ENCODE assay signal across 10 cellular contexts in the genomic region with DNA sequence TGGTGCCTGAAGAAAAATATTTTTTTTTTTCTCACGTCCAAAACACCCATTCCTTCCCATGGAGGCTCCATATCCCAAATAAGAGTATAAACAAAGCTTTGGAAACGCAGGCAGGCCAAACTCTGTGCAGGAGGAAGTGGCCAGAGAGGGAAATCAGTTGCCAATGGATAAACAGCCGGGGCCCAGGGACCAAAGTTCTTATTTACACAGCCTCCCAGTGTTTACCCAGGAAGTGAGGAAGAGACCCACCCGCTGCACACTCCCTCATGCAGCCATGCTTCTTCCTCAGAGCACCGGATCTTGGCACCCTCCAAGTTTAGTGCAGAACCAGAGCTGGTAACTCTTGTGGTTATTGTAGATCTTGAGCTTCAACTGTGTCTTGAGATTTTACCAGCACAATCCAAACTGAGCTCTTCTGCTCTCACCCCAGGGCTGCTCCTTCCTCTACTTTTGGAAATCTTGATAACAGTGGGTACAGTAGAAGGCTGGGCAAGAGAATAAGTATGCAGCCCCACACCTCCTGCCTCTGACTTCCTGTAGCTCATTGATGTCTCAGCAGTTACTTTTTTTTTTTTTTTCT. TPM values are rescaled to one million over a fixed set of nuclear protein-coding genes. Genes with fewer than 3 reads are reported as not detected.
DNase-seq lines count a peak whose midpoint lies in the region; ATAC-seq and TF ChIP-seq lines count a peak whose summit lies in the region.
"Had no signal": no experiment of that assay in that cellular context is flagged by ENCODE, and none has a peak within 500 bp of the region (broad histone marks: within the 10 kb centered on the region; RNA-seq: fewer than 3 reads in every experiment).

No MANE protein-coding gene starts in this region.

- POLR2A ChIA-PET in activated CD4-positive, alpha-beta T cell treated with anti-CD3 and anti-CD28 coated beads for 36 hours (lab: Charles Lee): interaction anchor here (0.6 to 1.1 kb wide), 4 partner anchors 11 to 41 kb away, joined by 3 to 7 read pairs (median 4); a partner anchor contains a TSS

- H3K27me3 Mint-ChIP-seq in activated CD4-positive, alpha-beta T cell treated with anti-CD3 and anti-CD28 coated beads for 36 hours: no peaks in the 10 kb centered on the region

- TF ChIP-seq CTCF in Peyer's patch (IDR thresholded peaks at IDR 0.05) (no peak), gastrocnemius medialis (IDR thresholded peaks at IDR 0.05 in 4 of 5, conservative IDR thresholded peaks at IDR 0.05 in 1 of 5) (no peak), GM13976 (IDR thresholded peaks at IDR 0.05; ENCODE audit: borderline replicate concordance, control extremely low read depth, extremely low read depth, insufficient read depth, missing control alignments) (no peak)

- H3K27ac ChIP-seq in Peyer's patch: peak overlapping the region; percentile 68 to 82 (median 71)
- H3K27ac ChIP-seq in rectal smooth muscle tissue (ENCODE audit: low read depth, low read length): no peak overlapping the region
- H3K27ac ChIP-seq in gastrocnemius medialis: no peak overlapping the region
- H3K27ac ChIP-seq in mesendoderm (ENCODE audit: low read depth, low read length): no peak overlapping the region

- H3K4me2 ChIP-seq in mesendoderm (ENCODE audit: low read length): no peak overlapping the region

- no peak overlapping the region for H2BK5ac ChIP-seq in mesendoderm (ENCODE audit: low read length)

- H3K4me1 ChIP-seq in Peyer's patch (peaks cover 3 to 30% (median 16%) of the 10 kb centered on the region in 4 donors), rectal smooth muscle tissue (ENCODE audit: control insufficient read depth, insufficient read depth, low read length) (no peaks in the 10 kb centered on the region), gastrocnemius medialis (no peaks in the 10 kb centered on the region), mesendoderm (ENCODE audit: control insufficient read depth, low read depth, low read length) (no peaks in the 10 kb centered on the region)

- H2AK5ac ChIP-seq in mesendoderm (ENCODE audit: low read length): no peak overlapping the region

- H3K9me3 Mint-ChIP-seq in activated CD4-positive, alpha-beta T cell treated with anti-CD3 and anti-CD28 coated beads for 36 hours (ENCODE audit: low read depth): no peaks in the 10 kb centered on the region

- H3K4me1 Mint-ChIP-seq in activated CD4-positive, alpha-beta T cell treated with anti-CD3 and anti-CD28 coated beads for 36 hours: peaks cover 39% of the 10 kb centered on the region

- peaks cover 46% of the 10 kb centered on the region for H3K36me3 Mint-ChIP-seq in activated CD4-positive, alpha-beta T cell treated with anti-CD3 and anti-CD28 coated beads for 36 hours (ENCODE audit: low read depth)

- peaks cover 0 to 57% (median 4%) of the 10 kb centered on the region in 3 donors for H3K36me3 ChIP-seq in Peyer's patch
- H3K36me3 ChIP-seq in rectal smooth muscle tissue (ENCODE audit: control insufficient read depth, insufficient read depth, low read length): peaks cover 6% of the 10 kb centered on the region
- H3K36me3 ChIP-seq in gastrocnemius medialis: peaks cover 0 to 32% of the 10 kb centered on the region in 2 donors
- H3K36me3 ChIP-seq in mesendoderm (ENCODE audit: control insufficient read depth, insufficient read depth, low read length): peaks cover 2% of the 10 kb centered on the region

- no peak overlapping the region for H4K5ac ChIP-seq in mesendoderm (ENCODE audit: low read length)

- H3K9me3 ChIP-seq in Peyer's patch (no peaks in the 10 kb centered on the region), gastrocnemius medialis (no peaks in the 10 kb centered on the region)

- H3K79me2 ChIP-seq in mesendoderm (ENCODE audit: control insufficient read depth, insufficient read depth, low read length): no peaks in the 10 kb centered on the region

- no peak overlapping the region for H3K9ac ChIP-seq in rectal smooth muscle tissue (ENCODE audit: low read length)
- H3K9ac ChIP-seq in mesendoderm (ENCODE audit: low read length): no peak overlapping the region

- no CpG with 5 or more reads among the region's 5 CpGs for WGBS in mesendoderm (ENCODE audit: extremely low coverage, insufficient coverage, low lambda C conversion rate)

- TF ChIP-seq POLR2A in Peyer's patch (IDR thresholded peaks at IDR 0.05) (peak in 1 of 2 donors; percentile 24), gastrocnemius medialis (IDR thresholded peaks at IDR 0.05) (no peak)

- peak overlapping the region; percentile 92 for H3K27ac Mint-ChIP-seq in activated CD4-positive, alpha-beta T cell treated with anti-CD3 and anti-CD28 coated beads for 36 hours

- H3K27me3 ChIP-seq in Peyer's patch (no peaks in the 10 kb centered on the region), rectal smooth muscle tissue (ENCODE audit: control insufficient read depth, insufficient read depth, low read length) (no peaks in the 10 kb centered on the region), gastrocnemius medialis (no peaks in the 10 kb centered on the region), mesendoderm (ENCODE audit: insufficient read depth, low read length, poor library complexity) (no peaks in the 10 kb centered on the region)

- in situ Hi-C loops in gastrocnemius medialis (cut with MboI; ENCODE audit: low sequenced_read_pairs in 4 of 4) (no loop called here), GM13976 (cut with MboI; ENCODE audit: low sequenced_read_pairs, unreplicated experiment) (no loop called here)

- peak overlapping the region; percentile 45 for H3K4me3 Mint-ChIP-seq in activated CD4-positive, alpha-beta T cell treated with anti-CD3 and anti-CD28 coated beads for 36 hours

- H2BK120ac ChIP-seq in mesendoderm (ENCODE audit: low read depth, low read length): no peak overlapping the region

- peak; percentile 76 for ATAC-seq in activated CD4-positive, alpha-beta T cell treated with anti-CD3 and anti-CD28 coated beads for 36 hours
- no peak for ATAC-seq in gastrocnemius medialis

- H3K4ac ChIP-seq in mesendoderm (ENCODE audit: low read depth, low read length): no peak overlapping the region

- CTCF ChIA-PET in activated CD4-positive, alpha-beta T cell treated with anti-CD3 and anti-CD28 coated beads for 36 hours (lab: Charles Lee): interaction anchor here (0.8 to 2.3 kb wide), 9 partner anchors 10 to 121 kb away, joined by 3 to 9 read pairs (median 5); a partner anchor contains a TSS

- no peaks in the 10 kb centered on the region for H3K79me1 ChIP-seq in mesendoderm (ENCODE audit: low read length)

- peak overlapping the region in 1 of 4 donors; percentile 6 for H3K4me3 ChIP-seq in Peyer's patch
- peak overlapping the region; percentile 9 for H3K4me3 ChIP-seq in rectal smooth muscle tissue (ENCODE audit: low read length)
- no peak overlapping the region for H3K4me3 ChIP-seq in gastrocnemius medialis
- H3K4me3 ChIP-seq in mesendoderm (ENCODE audit: low read length): no peak overlapping the region
- H3K4me3 ChIP-seq: lung had no signal

- intact Hi-C loops in activated CD4-positive, alpha-beta T cell treated with anti-CD3 and anti-CD28 coated beads for 36 hours (cut with DNase I, micrococcal nuclease): loop anchor here in 1 of 2 experiments (5.0 kb wide), 1 partner anchor 75 kb away; a partner anchor contains a TSS
- intact Hi-C loops in gastrocnemius medialis (cut with DNase I; ENCODE audit: low total_unique reads): no loop called here

- H2BK15ac ChIP-seq in mesendoderm (replicated peaks; ENCODE audit: low read depth): no peak overlapping the region

- H3K18ac ChIP-seq in mesendoderm (ENCODE audit: low read length): no peak overlapping the region

- no peak overlapping the region for H4K8ac ChIP-seq in mesendoderm (ENCODE audit: low read depth, low read length)

- no peak overlapping the region for H3K23ac ChIP-seq in mesendoderm (ENCODE audit: low read length)

- peak; percentile 36 for DNase-seq in activated CD4-positive, alpha-beta T cell treated with anti-CD3 and anti-CD28 coated beads for 36 hours
- DNase-seq in activated CD4-positive, alpha-beta T cell treated with anti-CD3 and anti-CD28 coated beads, Interleukin-2, amount 50 U/mL, for 48 hours: no peak
- DNase-seq in Peyer's patch (peak; percentile 42 to 87 (median 78)), gastrocnemius medialis (no peak), mesendoderm (no peak), GM13976 (ENCODE audit: low spot score) (no peak)
- DNase-seq in central memory CD4-positive, alpha-beta T cell: peak; percentile 67
- DNase-seq: ACHN had no signal

- H3K56ac ChIP-seq in mesendoderm (ENCODE audit: low read length): no peak overlapping the region

RNA-seq across cellular contexts. Expression of a gene that starts 14.2 kb away (rescaled TPM):
- 10 to 100 TPM; 27.0 to 29.3 TPM for total RNA-seq in activated CD4-positive, alpha-beta T cell treated with anti-CD3 and anti-CD28 coated beads for 36 hours
- 10 to 100 TPM; 19.1 to 51.2 (median 35.9) TPM for total RNA-seq in Peyer's patch
- 1 to 10 TPM in 2 of 4 donors, under 1 TPM in 2; 0.75 to 2.6 (median 1.5) TPM for total RNA-seq in gastrocnemius medialis
- 698 TPM for polyA plus RNA-seq in mesendoderm (2013, experiment 1 of 2)
- 700 TPM for polyA plus RNA-seq in mesendoderm (2013, experiment 2 of 2)

RNA-seq across cellular contexts. Expression of a gene that starts 29.9 kb away (rescaled TPM):
- 100 to 1,000 TPM; 132 to 146 TPM for total RNA-seq in activated CD4-positive, alpha-beta T cell treated with anti-CD3 and anti-CD28 coated beads for 36 hours
- total RNA-seq in Peyer's patch (100 to 1,000 TPM in 3 of 4 donors, 10 to 100 TPM in 1; 93.0 to 147 (median 122) TPM), gastrocnemius medialis (10 to 100 TPM in 2 of 4 donors, 1 to 10 TPM in 2; 8.7 to 23.8 (median 11.8) TPM)
- polyA plus RNA-seq in mesendoderm (2013, experiment 1 of 2): 53.0 TPM
- polyA plus RNA-seq in mesendoderm (2013, experiment 2 of 2): 51.7 TPM

RNA-seq across cellular contexts. Expression of a gene that starts 40.5 kb away (rescaled TPM):
- total RNA-seq in activated CD4-positive, alpha-beta T cell treated with anti-CD3 and anti-CD28 coated beads for 36 hours: 1 to 10 TPM; 3.1 to 3.3 TPM
- total RNA-seq in Peyer's patch: 10 to 100 TPM; 15.7 to 44.5 (median 25.6) TPM
- total RNA-seq in gastrocnemius medialis: 10 to 100 TPM in 1 of 4 donors, 1 to 10 TPM in 2, under 1 TPM in 1; 0.81 to 13.4 (median 2.0) TPM
- 1.8 TPM for polyA plus RNA-seq in mesendoderm (2013, experiment 1 of 2)
- 1.6 TPM for polyA plus RNA-seq in mesendoderm (2013, experiment 2 of 2)

RNA-seq across cellular contexts. Expression of a gene that starts 40.5 kb away (rescaled TPM):
- 1 to 10 TPM in 1 of 2 experiments, under 1 TPM in 1; 0.76 to 1.6 TPM for total RNA-seq in activated CD4-positive, alpha-beta T cell treated with anti-CD3 and anti-CD28 coated beads for 36 hours
- total RNA-seq in Peyer's patch (1 to 10 TPM in 1 of 4 donors, not detected in 3; 5.2 TPM), gastrocnemius medialis (1 to 10 TPM in 1 of 4 donors, not detected in 3; 1.8 TPM)
- polyA plus RNA-seq in mesendoderm (2013, experiment 1 of 2): 0.42 TPM
- 0.22 TPM for polyA plus RNA-seq in mesendoderm (2013, experiment 2 of 2)

Comparison
In these comparisons a context has a peak if more than half of its experiments do, and no peak if none do; other contexts are left out.
1. DNase-seq: peak in activated CD4-positive, alpha-beta T cell treated with anti-CD3 and anti-CD28 coated beads for 36 hours (single experiment), Peyer's patch (3 of 3) and central memory CD4-positive, alpha-beta T cell (single experiment); none in activated CD4-positive, alpha-beta T cell treated with anti-CD3 and anti-CD28 coated beads, Interleukin-2, amount 50 U/mL, for 48 hours (0 of 2), gastrocnemius medialis (0 of 2), mesendoderm (single experiment) and GM13976 (single experiment).
2. H3K27ac ChIP-seq: peak in Peyer's patch (4 of 4); none in rectal smooth muscle tissue (single experiment), gastrocnemius medialis (0 of 4) and mesendoderm (single experiment).
3. RNA of a gene that starts 14.2 kb away (total RNA-seq): 19.1 to 51.2 TPM in Peyer's patch and 27.0 to 29.3 TPM in activated CD4-positive, alpha-beta T cell treated with anti-CD3 and anti-CD28 coated beads for 36 hours; 0.75 to 2.6 TPM in gastrocnemius medialis; every median in the first group is over 4 times any median in the second.